ENCODE assay signal across 8 cellular contexts in genomic region chr10:78657622-78658165, GRCh38.
DNase-seq lines count a peak whose midpoint lies in the region; ATAC-seq, FAIRE-seq and TF ChIP-seq lines count a peak whose summit lies in the region.

No MANE protein-coding gene starts in this region.

- H3K4me2 ChIP-seq in HepG2 (ENCODE audit: low read depth, low read length) = peak overlapping the region; percentile 86

- POLR2A ChIA-PET in HepG2 (lab: Yijun Ruan, JAX) = interaction anchor here (0.6 to 0.9 kb wide), 5 partner anchors 13 to 610 kb away, joined by 3 to 5 read pairs (median 3); no protein-coding TSS in a partner anchor

- TF ChIP-seq CTCF in colonic mucosa (IDR thresholded peaks at IDR 0.05) (peak; percentile 60), HepG2 (CRISPR knock-in tag; IDR thresholded peaks at IDR 0.05) (peak; percentile 92), vagina (IDR thresholded peaks at IDR 0.05) (peak in 1 of 3 experiments; percentile 26)

- no peak overlapping the region for H3K27ac ChIP-seq in CD4-positive, CD25-positive, alpha-beta regulatory T cell (ENCODE audit: insufficient read depth, low read length, poor library complexity, severe bottlenecking)
- H3K27ac ChIP-seq in colonic mucosa (no peak overlapping the region), HepG2 (ENCODE audit: extremely low read length, insufficient read depth, low read length) (no peak overlapping the region), vagina (no peak overlapping the region)

- H3K4me1 ChIP-seq in CD4-positive, CD25-positive, alpha-beta regulatory T cell (ENCODE audit: control insufficient read depth, insufficient read depth, low read length, poor library complexity, severe bottlenecking) = no peaks in the 10 kb centered on the region
- H3K4me1 ChIP-seq in colonic mucosa = no peaks in the 10 kb centered on the region
- peaks cover 35% of the 10 kb centered on the region for H3K4me1 ChIP-seq in HepG2 (ENCODE audit: insufficient read depth, low read length)
- H3K4me1 ChIP-seq in vagina = no peaks in the 10 kb centered on the region

- no peaks in the 10 kb centered on the region for H3K79me2 ChIP-seq in HepG2 (ENCODE audit: insufficient read depth, low read length)

- intact Hi-C loops in colonic mucosa (cut with DNase I) = loop anchor here (5.0 to 10.0 kb wide), 3 partner anchors 233 to 610 kb away; no protein-coding TSS in a partner anchor
- intact Hi-C loops in HepG2 (cut with micrococcal nuclease; ENCODE audit: unreplicated experiment) = loop anchor here (1.0 to 10.0 kb wide), 7 partner anchors 115 to 610 kb away; partner anchors contain the start of gene ZMIZ1
- intact Hi-C loops in vagina (cut with DNase I) = no loop called here

- H3K27me3 Mint-ChIP-seq in CD4-positive, CD25-positive, alpha-beta regulatory T cell = no peaks in the 10 kb centered on the region

- no peak for TF ChIP-seq POLR2A in HepG2 (IDR thresholded peaks at IDR 0.05; ENCODE audit: insufficient read depth in 1 of 2, low read depth in 2 of 2, low read length in 2 of 2)
- TF ChIP-seq POLR2A in vagina (IDR thresholded peaks at IDR 0.05) = no peak

- peak; percentile 94 for FAIRE-seq in HepG2 (lab: Jason Lieb, UNC)

- peak; percentile 25 to 56 (median 42) for DNase-seq in CD4-positive, CD25-positive, alpha-beta regulatory T cell
- peak; percentile 58 for DNase-seq in H4 (ENCODE audit: low spot score)
- peak; percentile 76 for DNase-seq in NCI-H2227 (lab: John Stamatoyannopoulos, UW; ENCODE audit: unreplicated experiment)
- peak; percentile 85 for DNase-seq in activated CD4-positive, alpha-beta T cell treated with anti-CD3 and anti-CD28 coated beads for 48 hours
- peak; percentile 89 for DNase-seq in colonic mucosa
- peak; percentile 79 for DNase-seq in HepG2 (ENCODE audit: low spot score)
- peak; percentile 36 to 64 (median 40) for DNase-seq in stimulated activated CD4-positive, alpha-beta T cell treated with anti-CD3 and anti-CD28 coated beads, TNF-alpha, amount 100 ng/mL, for 24 hours (ENCODE audit: low read depth in 3 of 3)
- DNase-seq in vagina (ENCODE audit: extremely low spot score in 2 of 2) = no peak

- ATAC-seq in CD4-positive, CD25-positive, alpha-beta regulatory T cell (ENCODE audit: low read depth in 2 of 2) = peak in 1 of 2 donors; percentile 60
- peak; percentile 97 for ATAC-seq in HepG2

- no peak for TF ChIP-seq EP300 in HepG2 (IDR thresholded peaks at IDR 0.05; ENCODE audit: low read depth in 2 of 2, low read length in 2 of 2)
- no peak for TF ChIP-seq EP300 in HepG2 (CRISPR knock-in tag; IDR thresholded peaks at IDR 0.05; ENCODE audit: borderline replicate concordance)

- H3K4me1 Mint-ChIP-seq in CD4-positive, CD25-positive, alpha-beta regulatory T cell = peaks cover 0 to 2% (median 0%) of the 10 kb centered on the region in 4 donors

- peak; percentile 90 for TF ChIP-seq RAD21 in HepG2 (CRISPR knock-in tag; IDR thresholded peaks at IDR 0.05)

- H3K36me3 ChIP-seq in CD4-positive, CD25-positive, alpha-beta regulatory T cell (ENCODE audit: control insufficient read depth, insufficient read depth, low read length) = no peaks in the 10 kb centered on the region
- no peaks in the 10 kb centered on the region for H3K36me3 ChIP-seq in colonic mucosa
- H3K36me3 ChIP-seq in HepG2 (replicated peaks in 1 of 2; ENCODE audit: control insufficient read depth in 1 of 2, insufficient read depth in 2 of 2, low read length in 2 of 2) = no peaks in the 10 kb centered on the region
- H3K36me3 ChIP-seq in vagina = no peaks in the 10 kb centered on the region

- H3K4me3 Mint-ChIP-seq in CD4-positive, CD25-positive, alpha-beta regulatory T cell = no peak overlapping the region

- in situ Hi-C loops in HepG2 (cut with HindIII; ENCODE audit: extremely low pct_ligation_motif_present, low pct_unique_long_range_greater_than_20kb) = no loop called here

- no peaks in the 10 kb centered on the region for H3K9me3 ChIP-seq in CD4-positive, CD25-positive, alpha-beta regulatory T cell (ENCODE audit: control insufficient read depth in 2 of 2, low read length in 2 of 2)
- H3K9me3 ChIP-seq in colonic mucosa (no peaks in the 10 kb centered on the region), HepG2 (ENCODE audit: low read length) (no peaks in the 10 kb centered on the region), vagina (no peaks in the 10 kb centered on the region)

- H2AFZ ChIP-seq in HepG2 (ENCODE audit: low read length) = no peak overlapping the region

- no peak overlapping the region for H3K4me3 ChIP-seq in CD4-positive, CD25-positive, alpha-beta regulatory T cell (ENCODE audit: low read depth, low read length)
- H3K4me3 ChIP-seq in colonic mucosa (no peak overlapping the region), HepG2 (replicated peaks in 1 of 3; ENCODE audit: insufficient read depth in 1 of 3, low read depth in 2 of 3, low read length in 3 of 3) (peak overlapping the region in 1 of 3 experiments; percentile 65; a peak in 1 of 6 replicates), vagina (no peak overlapping the region)

- H3K9ac ChIP-seq in colonic mucosa (ENCODE audit: low read depth in 2 of 2, low read length in 2 of 2) (no peak overlapping the region), HepG2 (ENCODE audit: insufficient read depth, low read depth, low read length) (no peak overlapping the region)

- no peaks in the 10 kb centered on the region for H3K27me3 ChIP-seq in CD4-positive, CD25-positive, alpha-beta regulatory T cell (ENCODE audit: control insufficient read depth, insufficient read depth, low read length)
- no peaks in the 10 kb centered on the region for H3K27me3 ChIP-seq in colonic mucosa
- no peaks in the 10 kb centered on the region for H3K27me3 ChIP-seq in HepG2 (ENCODE audit: control insufficient read depth in 1 of 2, insufficient read depth in 2 of 2, low read length in 2 of 2)
- no peaks in the 10 kb centered on the region for H3K27me3 ChIP-seq in vagina

- WGBS in HepG2 (ENCODE audit: low lambda C conversion rate) = 7% methylated on average over 2 of the region's 5 CpGs

- CTCF ChIA-PET in HepG2 (lab: Yijun Ruan, JAX; ENCODE audit: low intra/inter-chr PET ratio, low total read pairs) = interaction anchor here (1.2 to 1.8 kb wide), 4 partner anchors 225 to 610 kb away, joined by 3 to 8 read pairs (median 6); no protein-coding TSS in a partner anchor

- H4K20me1 ChIP-seq in HepG2 (ENCODE audit: insufficient read depth, low read length) = no peaks in the 10 kb centered on the region

- H3K9me3 Mint-ChIP-seq in CD4-positive, CD25-positive, alpha-beta regulatory T cell = peaks cover 0 to 5% (median 0%) of the 10 kb centered on the region in 7 donors

- no peaks in the 10 kb centered on the region for H3K36me3 Mint-ChIP-seq in CD4-positive, CD25-positive, alpha-beta regulatory T cell

- BruUV-seq in HepG2 (replicated peaks; lab: Mats Ljungman, UMichigan) = no TSS peak

- H3K27ac Mint-ChIP-seq in CD4-positive, CD25-positive, alpha-beta regulatory T cell = no peak overlapping the region

TF ChIP-seq in HepG2, 621 proteins besides CTCF, POLR2A, EP300 and RAD21 (continues in another document):
- peak; percentile 37; the same call in 1 of the 2 replicates for TF ChIP-seq MED1 (CRISPR knock-in tag; IDR thresholded peaks at IDR 0.05)
- TF ChIP-seq ZNF629 (CRISPR knock-in tag; conservative IDR thresholded peaks at IDR 0.05) = peak; percentile 55; the same call in 1 of the 2 replicates
- no peak for TF ChIP-seq ZNF44 (CRISPR knock-in tag; IDR thresholded peaks at IDR 0.05)
- no peak for TF ChIP-seq MED8 (CRISPR knock-in tag; IDR thresholded peaks at IDR 0.05; ENCODE audit: insufficient replicate concordance)
- TF ChIP-seq BHLHE40 (IDR thresholded peaks at IDR 0.05; ENCODE audit: low read length) = 0 out of 2 replicates have a peak, but pooled peaks have one; percentile 21
- TF ChIP-seq NR2F1 (CRISPR knock-in tag; IDR thresholded peaks at IDR 0.05) = no peak
- no peak for TF ChIP-seq ZNF691 (CRISPR knock-in tag; IDR thresholded peaks at IDR 0.05; ENCODE audit: borderline replicate concordance, low read depth)
- TF ChIP-seq XRCC5 (optimal IDR thresholded peaks at IDR 0.05; ENCODE audit: low read length) = peak; percentile 34
- no peak for TF ChIP-seq YEATS2 (CRISPR knock-in tag; IDR thresholded peaks at IDR 0.05; ENCODE audit: borderline replicate concordance)
- no peak for TF ChIP-seq LRRFIP1 (CRISPR knock-in tag; conservative IDR thresholded peaks at IDR 0.05)
- TF ChIP-seq ZFP36L2 (CRISPR knock-in tag; IDR thresholded peaks at IDR 0.05) = no peak
- TF ChIP-seq IRF2 (CRISPR knock-in tag; IDR thresholded peaks at IDR 0.05) = 0 out of 2 replicates have a peak, but pooled peaks have one; percentile 43
- TF ChIP-seq ZNF441 (CRISPR knock-in tag; IDR thresholded peaks at IDR 0.05; ENCODE audit: borderline replicate concordance) = no peak

Comparison
In these comparisons a context has a peak if more than half of its experiments do, and no peak if none do; other contexts are left out.
1. DNase-seq: peak in CD4-positive, CD25-positive, alpha-beta regulatory T cell (3 of 3), H4 (single experiment), NCI-H2227 (single experiment), activated CD4-positive, alpha-beta T cell treated with anti-CD3 and anti-CD28 coated beads for 48 hours (single experiment), colonic mucosa (single experiment), HepG2 (single experiment) and stimulated activated CD4-positive, alpha-beta T cell treated with anti-CD3 and anti-CD28 coated beads, TNF-alpha, amount 100 ng/mL, for 24 hours (3 of 3); none in vagina (0 of 2).